Comparison of ENCODE assay signal across 8 cellular contexts in genomic region chr16:57099965-57100364, GRCh38. TPM values are rescaled to one million over a fixed set of nuclear protein-coding genes. Genes with fewer than 3 reads are reported as not detected.
DNase-seq lines count a peak whose midpoint lies in the region; ATAC-seq, FAIRE-seq and TF ChIP-seq lines count a peak whose summit lies in the region.
"Not testable (repeated sequence)": the region's sequence is repeated elsewhere in the genome, so short reads cannot be mapped to it uniquely, and the experiment has no call there.

No MANE protein-coding gene starts in this region.

- H3K27ac ChIP-seq in A549: peak overlapping the region in 1 of 2 experiments; percentile 39; a peak in 1 of 6 replicates
- not testable (repeated sequence) for H3K27ac ChIP-seq in GM23248; IMR-90 (ENCODE audit: insufficient read depth, low read length); PC-3 (ENCODE audit: low read length)
- H3K27ac ChIP-seq in dorsolateral prefrontal cortex: peak overlapping the region in 40 of 59 donors; percentile 10 to 100 (median 93)

- peaks cover 21% of the 10 kb centered on the region for H3K4me1 ChIP-seq in A549
- H3K4me1 ChIP-seq in GM23248 (ENCODE audit: insufficient read depth); IMR-90 (ENCODE audit: control insufficient read depth, insufficient read depth, low read length); PC-3 (ENCODE audit: insufficient read depth, low read length): not testable (repeated sequence)

- H3F3A ChIP-seq in GM23248 (ENCODE audit: insufficient read depth); PC-3 (ENCODE audit: low read length, unreplicated experiment): not testable (repeated sequence)

- not testable (repeated sequence) for H4K20me1 ChIP-seq in GM23248 (ENCODE audit: insufficient read depth); IMR-90 (ENCODE audit: insufficient read depth, low read length); PC-3 (ENCODE audit: low read length)

- intact Hi-C loops in IMR-90 (cut with micrococcal nuclease); PC-3 (cut with micrococcal nuclease); activated CD4-positive, alpha-beta memory T cell treated with anti-CD3 and anti-CD28 coated beads for 36 hours (cut with micrococcal nuclease): not testable (repeated sequence)
- intact Hi-C loops in dorsolateral prefrontal cortex (cut with DNase I): loop anchor here in 1 of 2 donors (10.0 kb wide), 1 partner anchor 45 kb away; no protein-coding TSS in a partner anchor

- in situ Hi-C loops in GM23248 (cut with MboI); IMR-90 (cut with MboI; ENCODE audit: low sequenced_read_pairs): not testable (repeated sequence)

- H4K8ac ChIP-seq in IMR-90 (ENCODE audit: low read depth in 2 of 2, low read length in 2 of 2): not testable (repeated sequence)

- not testable (repeated sequence) for H3K36me3 ChIP-seq in GM23248 (ENCODE audit: low read depth); IMR-90 (ENCODE audit: control insufficient read depth, insufficient read depth, low read length); PC-3 (ENCODE audit: low read depth, low read length)

- H3K27me3 Mint-ChIP-seq in activated CD4-positive, alpha-beta memory T cell treated with anti-CD3 and anti-CD28 coated beads for 36 hours: not testable (repeated sequence)

- not testable (repeated sequence) for TF ChIP-seq CTCF in A549 (IDR thresholded peaks at IDR 0.05); IMR-90 (conservative IDR thresholded peaks at IDR 0.05; ENCODE audit: low read depth, low read length); PC-3 (conservative IDR thresholded peaks at IDR 0.05; ENCODE audit: low read depth, low read length); dorsolateral prefrontal cortex (IDR thresholded peaks at IDR 0.05 in 54 of 56, conservative IDR thresholded peaks at IDR 0.05 in 2 of 56; ENCODE audit: low read depth in 1 of 56, partially characterized antibody in 56 of 56); fibroblast of villous mesenchyme (IDR thresholded peaks at IDR 0.05; ENCODE audit: insufficient read depth, low read depth, low read length)

- not testable (repeated sequence) for H2BK5ac ChIP-seq in IMR-90 (ENCODE audit: low read depth, low read length, poor library complexity, severe bottlenecking)

- 0 out of 3 replicates have a peak overlapping the region, but pooled peaks have one; percentile 4 for H3K4me2 ChIP-seq in A549
- not testable (repeated sequence) for H3K4me2 ChIP-seq in GM23248 (ENCODE audit: unreplicated experiment); IMR-90 (ENCODE audit: low read depth, low read length); PC-3 (ENCODE audit: low read length)

- H3K9me2 ChIP-seq in GM23248 (ENCODE audit: insufficient read depth); PC-3 (replicated peaks; ENCODE audit: low read length): not testable (repeated sequence)

- TF ChIP-seq RAD21 in A549 (conservative IDR thresholded peaks at IDR 0.05 in 1 of 2, IDR thresholded peaks at IDR 0.05 in 1 of 2); IMR-90 (IDR thresholded peaks at IDR 0.05; ENCODE audit: low read length): not testable (repeated sequence)

- H3K9me3 Mint-ChIP-seq in activated CD4-positive, alpha-beta memory T cell treated with anti-CD3 and anti-CD28 coated beads for 36 hours: not testable (repeated sequence)

- H3K9ac ChIP-seq in GM23248; IMR-90 (ENCODE audit: low read depth, low read length); PC-3 (ENCODE audit: low read length): not testable (repeated sequence)

- not testable (repeated sequence) for H3K36me3 Mint-ChIP-seq in activated CD4-positive, alpha-beta memory T cell treated with anti-CD3 and anti-CD28 coated beads for 36 hours

- H3K4me3 Mint-ChIP-seq in activated CD4-positive, alpha-beta memory T cell treated with anti-CD3 and anti-CD28 coated beads for 36 hours: not testable (repeated sequence)

- not testable (repeated sequence) for H3K23ac ChIP-seq in IMR-90 (ENCODE audit: low read depth, low read length)

- TF ChIP-seq POLR2A in A549 (IDR thresholded peaks at IDR 0.05; ENCODE audit: low read length); IMR-90 (IDR thresholded peaks at IDR 0.05; ENCODE audit: low read depth, low read length): not testable (repeated sequence)

- POLR2A ChIA-PET in A549 (lab: Yijun Ruan, JAX); IMR-90 (lab: Charles Lee; ENCODE audit: unreplicated experiment); PC-3 (lab: Charles Lee; ENCODE audit: unreplicated experiment); activated CD4-positive, alpha-beta memory T cell treated with anti-CD3 and anti-CD28 coated beads for 36 hours (lab: Charles Lee): not testable (repeated sequence)

- not testable (repeated sequence) for H2BK15ac ChIP-seq in IMR-90 (ENCODE audit: low read depth, low read length)

- not testable (repeated sequence) for H2AK9ac ChIP-seq in IMR-90 (replicated peaks; ENCODE audit: low read depth, low read length, poor library complexity)

- ATAC-seq in A549, PC-3: not testable (repeated sequence)
- peak; percentile 56 for ATAC-seq in IMR-90 (ENCODE audit: low read depth)

- not testable (repeated sequence) for H3K27ac Mint-ChIP-seq in activated CD4-positive, alpha-beta memory T cell treated with anti-CD3 and anti-CD28 coated beads for 36 hours

- CTCF ChIA-PET in A549 (lab: Yijun Ruan, JAX): interaction anchor here (0.6 to 8.4 kb wide), 4 partner anchors 7 to 399 kb away, joined by 3 to 72 read pairs (median 15); partner anchors contain the start of gene CPNE2
- CTCF ChIA-PET in IMR-90 (lab: Yijun Ruan, JAX); PC-3 (lab: Charles Lee): not testable (repeated sequence)
- CTCF ChIA-PET in activated CD4-positive, alpha-beta memory T cell treated with anti-CD3 and anti-CD28 coated beads for 36 hours (lab: Charles Lee): interaction anchor here (1.4 to 5.5 kb wide), 2 partner anchors 15 to 136 kb away, joined by 5 to 20 read pairs; no protein-coding TSS in a partner anchor

- H3K9me3 ChIP-seq in A549; GM23248 (ENCODE audit: low read depth); IMR-90 (ENCODE audit: control insufficient read depth, insufficient read depth, low read length); PC-3 (ENCODE audit: low read length): not testable (repeated sequence)

- H4K5ac ChIP-seq in IMR-90 (ENCODE audit: low read depth, low read length): not testable (repeated sequence)

- not testable (repeated sequence) for TF ChIP-seq EP300 in A549 (IDR thresholded peaks at IDR 0.05)

- not testable (repeated sequence) for H2AFZ ChIP-seq in GM23248; IMR-90 (replicated peaks; ENCODE audit: low read length, poor library complexity); PC-3 (ENCODE audit: low read length)

- H3K4me3 ChIP-seq in A549; GM23248; IMR-90 (ENCODE audit: insufficient read depth, low read depth, low read length); PC-3 (ENCODE audit: low read length); dorsolateral prefrontal cortex; fibroblast of villous mesenchyme (ENCODE audit: low read depth, low read length): not testable (repeated sequence)

- peaks cover 15% of the 10 kb centered on the region; the same call in 1 of the 2 replicates for H3K9me1 ChIP-seq in IMR-90 (ENCODE audit: insufficient read depth, low read length)

- not testable (repeated sequence) for DNase-seq in A549 (ENCODE audit: low read depth in 1 of 2, low spot score in 1 of 2); dorsolateral prefrontal cortex
- DNase-seq in GM23248 (peak; percentile 54), IMR-90 (peak; percentile 53), PC-3 (peak; percentile 16), fibroblast of villous mesenchyme (ENCODE audit: low read depth) (peak; percentile 55), renal cortical epithelial cell (ENCODE audit: low read depth) (peak; percentile 67)
- peak; percentile 21 for DNase-seq in activated CD4-positive, alpha-beta memory T cell treated with anti-CD3 and anti-CD28 coated beads for 36 hours

- FAIRE-seq in A549 (lab: Jason Lieb, UNC): not testable (repeated sequence)

- H4K91ac ChIP-seq in IMR-90 (ENCODE audit: insufficient read depth, low read depth, low read length): not testable (repeated sequence)

- H3K79me1 ChIP-seq in IMR-90 (ENCODE audit: low read depth in 1 of 2, low read length in 2 of 2): peaks cover 5 to 37% of the 10 kb centered on the region in 2 experiments; a peak in 2 of 4 replicates

- H3K27me3 ChIP-seq in GM23248 (replicated peaks; ENCODE audit: insufficient read depth); IMR-90 (ENCODE audit: control insufficient read depth, insufficient read depth, low read length); PC-3 (ENCODE audit: low read length); dorsolateral prefrontal cortex: not testable (repeated sequence)

- H2AK5ac ChIP-seq in IMR-90 (ENCODE audit: low read depth, low read length): not testable (repeated sequence)

- not testable (repeated sequence) for H3K79me2 ChIP-seq in GM23248 (ENCODE audit: insufficient read depth); PC-3 (ENCODE audit: low read length)

- H3K14ac ChIP-seq in IMR-90 (replicated peaks; ENCODE audit: low read depth, low read length): not testable (repeated sequence)

- not testable (repeated sequence) for H3K18ac ChIP-seq in IMR-90 (ENCODE audit: low read depth, low read length)

- not testable (repeated sequence) for H2BK20ac ChIP-seq in IMR-90 (ENCODE audit: low read depth, low read length)

- WGBS in A549 (ENCODE audit: missing lambda C conversion rate): 47% methylated on average over 6 of the region's 6 CpGs
- WGBS in GM23248 (ENCODE audit: low coverage in 1 of 2, low lambda C conversion rate in 2 of 2, missing lambda C conversion rate in 2 of 2), 2 experiments: 56 to 62% methylated on average over 6 of the region's 6 CpGs
- WGBS in IMR-90 (ENCODE audit: extremely low coverage in 2 of 2, insufficient read length in 1 of 2), 2 experiments: 43% methylated on average over 2 of the region's 6 CpGs; no CpG with 5 or more reads in 1 of the 2 experiments

- dilution Hi-C loops in IMR-90 (cut with HindIII; ENCODE audit: low sequenced_read_pairs, unreplicated experiment): not testable (repeated sequence)

- BruUV-seq in IMR-90 (replicated peaks; lab: Mats Ljungman, UMichigan); PC-3 (replicated peaks; lab: Mats Ljungman, UMichigan): not testable (repeated sequence)

- not testable (repeated sequence) for H3K4ac ChIP-seq in IMR-90 (ENCODE audit: low read depth, low read length)

- H2BK120ac ChIP-seq in IMR-90 (ENCODE audit: low read depth, low read length): not testable (repeated sequence)

- H3K56ac ChIP-seq in IMR-90 (ENCODE audit: extremely low read depth, insufficient read depth, low read length): not testable (repeated sequence)

- peaks cover 15% of the 10 kb centered on the region for H3K4me1 Mint-ChIP-seq in activated CD4-positive, alpha-beta memory T cell treated with anti-CD3 and anti-CD28 coated beads for 36 hours (ENCODE audit: low read depth)

RNA-seq across cellular contexts. Expression of gene CPNE2, which starts 7.6 kb away (rescaled TPM):
- polyA plus RNA-seq in A549 (2011; rRNA removed) (36.7 and 44.4 TPM in 2 replicates), A549 (2017; fragmentation: RNase III; extraction: RNeasy Plus Mini Kit Qiagen cat#74134 plus additional on column Dnase treatment) (32.2 to 37.7 TPM (median 36.7 TPM) in 3 replicates), GM23248 (2016; fragmentation: Nextera tagmentation; extraction: Ambion mirVana) (9.0 and 11.6 TPM in 2 replicates), IMR-90 (2012; rRNA removed) (48.0 and 50.3 TPM in 2 replicates)
- 90.0 and 112 TPM in 2 replicates for polyA plus RNA-seq in A549 (2012; cell fraction: cytosol; rRNA removed)
- polyA plus RNA-seq in A549 (2012; cell fraction: nucleus; rRNA removed): 91.6 and 99.2 TPM in 2 replicates
- 48.7 and 48.8 TPM in 2 replicates for polyA minus RNA-seq in A549 (2011; rRNA and poly(A)+ RNA removed)
- 7.3 and 13.9 TPM in 2 replicates for total RNA-seq in GM23248 (2014; rRNA removed; shearing (Covaris generic))
- total RNA-seq in IMR-90 (2012; rRNA removed) (9.2 and 15.4 TPM in 2 replicates), PC-3 (2014; rRNA removed) (14.5 and 18.1 TPM in 2 replicates), dorsolateral prefrontal cortex (100 to 1,000 TPM in 2 of 120 experiments, 10 to 100 TPM in 118; 18.1 to 151 (median 44.9) TPM), fibroblast of villous mesenchyme (23.2 and 24.2 TPM in 2 replicates), renal cortical epithelial cell (28.8 and 32.2 TPM in 2 replicates)
- polyA plus RNA-seq in IMR-90 (2012; cell fraction: cytosol; rRNA removed): 23.4 and 53.6 TPM in 2 replicates
- 22.4 and 40.8 TPM in 2 replicates for polyA plus RNA-seq in IMR-90 (2012; cell fraction: nucleus; rRNA removed; ENCODE audit: low replicate concordance)
- 1 to 10 TPM; 7.3 to 8.1 TPM for total RNA-seq in activated CD4-positive, alpha-beta memory T cell treated with anti-CD3 and anti-CD28 coated beads for 36 hours
